Comparison of ENCODE assay signal across 8 cellular contexts in the genomic region with DNA sequence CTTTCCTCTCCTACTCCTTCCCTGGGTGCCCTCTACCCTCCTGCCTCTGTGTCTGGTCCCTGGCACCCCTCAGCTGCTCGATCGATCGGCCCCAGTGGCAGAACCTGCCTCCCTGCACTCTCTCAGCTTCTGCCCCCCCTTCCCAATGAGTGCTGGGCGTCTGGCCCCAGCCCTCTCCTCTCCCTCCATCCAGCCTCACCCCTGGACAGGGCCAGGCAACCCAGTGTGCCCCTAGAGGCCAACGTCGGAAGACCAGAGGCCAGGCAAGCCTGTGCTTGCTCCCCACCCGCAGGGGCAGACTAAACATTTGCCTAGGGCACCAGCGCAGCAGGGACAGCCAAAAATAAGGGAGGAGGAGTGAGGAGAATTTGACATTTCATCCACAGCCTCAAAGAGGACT. TPM values are rescaled to one million over a fixed set of nuclear protein-coding genes. Genes with fewer than 3 reads are reported as not detected.
DNase-seq lines count a peak whose midpoint lies in the region; ATAC-seq and TF ChIP-seq lines count a peak whose summit lies in the region.

No MANE protein-coding gene starts in this region.

- H3K27ac ChIP-seq in HUES6 (ENCODE audit: low read depth, low read length) (no peak overlapping the region), SK-N-SH (ENCODE audit: low read depth in 2 of 2, low read length in 1 of 2) (peak overlapping the region in 1 of 2 experiments; percentile 93; a peak in 1 of 4 replicates), stomach (no peak overlapping the region)

- peak; percentile 25; the same call in 1 of the 2 replicates for TF ChIP-seq RAD21 in SK-N-SH (IDR thresholded peaks at IDR 0.05; ENCODE audit: low read length)

- no peaks in the 10 kb centered on the region for H3K79me2 ChIP-seq in SK-N-SH (ENCODE audit: insufficient read depth)

- intact Hi-C loops in stomach (cut with DNase I; ENCODE audit: low total_unique reads): no loop called here

- H3K4me3 ChIP-seq in HUES6 (ENCODE audit: low read depth, low read length): 0 out of 2 replicates have a peak overlapping the region, but pooled peaks have one; percentile 14
- H3K4me3 ChIP-seq in SK-N-SH (ENCODE audit: low read depth in 2 of 2, low read length in 1 of 2): no peak overlapping the region
- H3K4me3 ChIP-seq in epithelial cell of esophagus (ENCODE audit: low read length): no peak overlapping the region
- H3K4me3 ChIP-seq in neuron (ENCODE audit: low read length): no peak overlapping the region
- no peak overlapping the region for H3K4me3 ChIP-seq in stomach

- no peak for ATAC-seq in HG02938 (IDR thresholded peaks at IDR 0.05; ENCODE audit: unreplicated experiment)

- no peak for TF ChIP-seq POLR2A in stomach (IDR thresholded peaks at IDR 0.05)

- TF ChIP-seq EP300 in SK-N-SH (IDR thresholded peaks at IDR 0.05; ENCODE audit: borderline replicate concordance in 1 of 2, low read depth in 1 of 2, low read length in 1 of 2) (no peak), stomach (IDR thresholded peaks at IDR 0.05) (no peak)

- H3K27me3 ChIP-seq in HUES6 (ENCODE audit: control insufficient read depth, insufficient read depth, low read length) (no peaks in the 10 kb centered on the region), SK-N-SH (ENCODE audit: insufficient read depth) (no peaks in the 10 kb centered on the region), neuron (ENCODE audit: insufficient read depth, low read length) (peaks cover 26% of the 10 kb centered on the region), stomach (peaks cover 0 to 30% (median 4%) of the 10 kb centered on the region in 3 donors)

- H3K36me3 ChIP-seq in HUES6 (ENCODE audit: control insufficient read depth, insufficient read depth, low read length) (no peaks in the 10 kb centered on the region), SK-N-SH (replicated peaks in 1 of 2; ENCODE audit: control insufficient read depth in 1 of 2, insufficient read depth in 2 of 2, low read length in 1 of 2) (no peaks in the 10 kb centered on the region), neuron (ENCODE audit: insufficient read depth, low read length) (no peaks in the 10 kb centered on the region), stomach (no peaks in the 10 kb centered on the region)

- H3F3A ChIP-seq in SK-N-SH (replicated peaks; ENCODE audit: insufficient read depth): peaks cover 8% of the 10 kb centered on the region

- TF ChIP-seq CTCF in SK-N-SH (IDR thresholded peaks at IDR 0.05): peak; percentile 61
- TF ChIP-seq CTCF in epithelial cell of esophagus (IDR thresholded peaks at IDR 0.05; ENCODE audit: insufficient read depth, low read depth, low read length, missing control alignments): peak; percentile 37
- no peak for TF ChIP-seq CTCF in stomach (IDR thresholded peaks at IDR 0.05)

- H2AFZ ChIP-seq in SK-N-SH (ENCODE audit: low read depth) (no peak overlapping the region), neuron (ENCODE audit: low read depth, low read length) (peak overlapping the region; percentile 24)

- CTCF ChIA-PET in SK-N-SH (lab: Yijun Ruan, JAX): interaction anchor here (0.8 to 3.9 kb wide), 23 partner anchors 8 to 107 kb away, joined by 3 to 32 read pairs (median 5); no protein-coding TSS in a partner anchor

- DNase-seq in activated CD4-positive, alpha-beta T cell treated with anti-CD3 and anti-CD28 coated beads for 48 hours: peak; percentile 61
- DNase-seq in activated CD4-positive, alpha-beta T cell treated with anti-CD3 and anti-CD28 coated beads for 4 hours: no peak
- DNase-seq in SK-N-SH: peak; percentile 79
- DNase-seq in epithelial cell of esophagus (ENCODE audit: low read depth): peak; percentile 51
- no peak for DNase-seq in stomach

- H3K4me1 ChIP-seq in HUES6 (ENCODE audit: control insufficient read depth, insufficient read depth, low read length): peaks cover 43% of the 10 kb centered on the region
- H3K4me1 ChIP-seq in SK-N-SH (ENCODE audit: control insufficient read depth in 1 of 2, insufficient read depth in 2 of 2, low read depth in 1 of 2, low read length in 1 of 2): peaks cover 12 to 20% of the 10 kb centered on the region in 2 experiments; a peak in 3 of 4 replicates
- peaks cover 9% of the 10 kb centered on the region for H3K4me1 ChIP-seq in neuron (ENCODE audit: insufficient read depth, low read length)
- H3K4me1 ChIP-seq in stomach: no peaks in the 10 kb centered on the region

- peak overlapping the region; percentile 79; the same call in 1 of the 2 replicates for H3K4me2 ChIP-seq in SK-N-SH

- POLR2A ChIA-PET in SK-N-SH (lab: Yijun Ruan, JAX): no interaction called here

- 29% methylated on average over 8 of the region's 8 CpGs for WGBS in SK-N-SH (ENCODE audit: low lambda C conversion rate)
- WGBS in stomach, 5 donors: 25 to 39% (median 32%) methylated on average over 8 of the region's 8 CpGs

- no peaks in the 10 kb centered on the region for H3K9me2 ChIP-seq in SK-N-SH

- H3K9ac ChIP-seq in HUES6 (ENCODE audit: low read length): peak overlapping the region; percentile 62
- no peak overlapping the region for H3K9ac ChIP-seq in SK-N-SH

- H4K20me1 ChIP-seq in SK-N-SH (ENCODE audit: insufficient read depth): no peaks in the 10 kb centered on the region

- no peaks in the 10 kb centered on the region for H3K9me3 ChIP-seq in HUES6 (ENCODE audit: control insufficient read depth, insufficient read depth, low read depth, low read length)
- H3K9me3 ChIP-seq in SK-N-SH: no peaks in the 10 kb centered on the region
- H3K9me3 ChIP-seq in neuron (ENCODE audit: low read length): no peaks in the 10 kb centered on the region
- H3K9me3 ChIP-seq in stomach: no peaks in the 10 kb centered on the region

TF ChIP-seq in SK-N-SH, 30 proteins besides CTCF, POLR2A, EP300 and RAD21:
- TF ChIP-seq USF2 (IDR thresholded peaks at IDR 0.05; ENCODE audit: borderline replicate concordance, low read depth, low read length): no peak
- TF ChIP-seq MXI1 (IDR thresholded peaks at IDR 0.05; ENCODE audit: low read depth, low read length): no peak
- TF ChIP-seq TAF1 (IDR thresholded peaks at IDR 0.05; ENCODE audit: borderline replicate concordance, low read depth, low read length): no peak
- TF ChIP-seq JUND (IDR thresholded peaks at IDR 0.05): no peak
- no peak for TF ChIP-seq POLR2AphosphoS5 (IDR thresholded peaks at IDR 0.05; ENCODE audit: low read depth, low read length)
- no peak for TF ChIP-seq TEAD4 (IDR thresholded peaks at IDR 0.05; ENCODE audit: borderline replicate concordance, insufficient read depth)
- no peak for TF ChIP-seq RFX5 (IDR thresholded peaks at IDR 0.05; ENCODE audit: low read length)
- no peak for TF ChIP-seq CHD2 (IDR thresholded peaks at IDR 0.05; ENCODE audit: low read length, partially characterized antibody)
- TF ChIP-seq, protein P1, sequence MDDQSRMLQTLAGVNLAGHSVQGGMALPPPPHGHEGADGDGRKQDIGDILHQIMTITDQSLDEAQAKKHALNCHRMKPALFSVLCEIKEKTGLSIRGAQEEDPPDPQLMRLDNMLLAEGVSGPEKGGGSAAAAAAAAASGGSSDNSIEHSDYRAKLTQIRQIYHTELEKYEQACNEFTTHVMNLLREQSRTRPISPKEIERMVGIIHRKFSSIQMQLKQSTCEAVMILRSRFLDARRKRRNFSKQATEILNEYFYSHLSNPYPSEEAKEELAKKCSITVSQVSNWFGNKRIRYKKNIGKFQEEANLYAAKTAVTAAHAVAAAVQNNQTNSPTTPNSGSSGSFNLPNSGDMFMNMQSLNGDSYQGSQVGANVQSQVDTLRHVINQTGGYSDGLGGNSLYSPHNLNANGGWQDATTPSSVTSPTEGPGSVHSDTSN (IDR thresholded peaks at IDR 0.05): no peak
- TF ChIP-seq MAX (IDR thresholded peaks at IDR 0.05; ENCODE audit: low read depth): no peak
- no peak for TF ChIP-seq RCOR1 (IDR thresholded peaks at IDR 0.05; ENCODE audit: low read length)
- TF ChIP-seq NRF1 (IDR thresholded peaks at IDR 0.05; ENCODE audit: low read depth, low read length): no peak
- TF ChIP-seq TCF12 (IDR thresholded peaks at IDR 0.05): no peak
- TF ChIP-seq MEF2A (IDR thresholded peaks at IDR 0.05; ENCODE audit: borderline replicate concordance, low read depth): no peak
- no peak for TF ChIP-seq FOSL2 (IDR thresholded peaks at IDR 0.05; ENCODE audit: borderline replicate concordance, low read depth)

RNA-seq across cellular contexts. Expression of gene LGR6, which starts 43.5 kb away (rescaled TPM):
- polyA plus RNA-seq in SK-N-SH (2012; rRNA removed): 0.03 TPM in 1 of 2 replicates, not detected in the other
- polyA plus RNA-seq in SK-N-SH (2012; cell fraction: cytosol; rRNA removed): 0.03 TPM in 1 of 2 replicates, not detected in the other
- 0.06 TPM in 1 of 2 replicates, not detected in the other for polyA plus RNA-seq in SK-N-SH (2012; cell fraction: nucleus; rRNA removed)
- under 1 TPM in 2 of 5 donors, not detected in 3; 0.43 to 0.73 TPM for total RNA-seq in stomach
- 1 to 10 TPM in 1 of 3 donors, under 1 TPM in 1, not detected in 1; 0.15 to 3.5 TPM for polyA plus RNA-seq in stomach

Comparison
In these comparisons a context has a peak if more than half of its experiments do, and no peak if none do; other contexts are left out.
1. DNase-seq: peak in activated CD4-positive, alpha-beta T cell treated with anti-CD3 and anti-CD28 coated beads for 48 hours (single experiment), SK-N-SH (single experiment) and epithelial cell of esophagus (single experiment); none in activated CD4-positive, alpha-beta T cell treated with anti-CD3 and anti-CD28 coated beads for 4 hours (0 of 2) and stomach (single experiment).
2. CTCF ChIP-seq: peak in SK-N-SH (single experiment) and epithelial cell of esophagus (single experiment); none in stomach (0 of 7).